Comparison of ENCODE assay signal across 1 cellular context in the genomic region with DNA sequence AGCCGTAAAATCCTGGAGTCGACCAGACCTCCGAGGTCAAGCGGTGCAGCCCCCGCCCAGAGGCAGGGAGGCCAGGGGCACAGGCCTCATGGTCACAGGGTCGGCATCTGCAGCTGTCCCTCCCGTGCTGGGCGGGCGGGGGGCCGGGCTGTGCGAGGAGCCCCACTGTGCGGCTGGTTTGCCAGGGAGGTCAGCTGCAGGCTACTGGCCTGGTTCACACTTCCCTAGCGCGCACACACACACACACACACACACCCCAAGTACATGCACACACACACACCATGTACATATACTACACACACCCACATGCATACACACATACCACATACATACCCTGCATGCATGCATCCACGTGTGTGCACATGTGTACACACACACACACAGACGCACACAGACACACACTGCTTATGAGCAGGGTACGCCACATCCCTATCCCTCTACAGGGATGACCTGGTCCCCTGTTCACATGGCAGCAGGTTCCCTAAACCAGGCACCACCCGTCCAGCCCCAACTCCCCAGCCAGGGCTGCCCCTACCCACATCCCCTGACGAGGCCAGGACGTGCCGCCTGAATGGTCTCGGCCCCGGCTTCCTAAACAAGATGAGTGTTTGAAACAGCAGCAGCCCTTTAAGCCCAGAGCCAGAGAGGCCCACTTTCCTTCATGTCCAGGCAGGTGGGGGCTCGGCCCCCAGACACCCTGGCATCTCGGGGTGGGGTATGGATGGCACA.
A peak's percentile ranks its signal among the peaks of the same experiment; 100 is the strongest.
TF ChIP-seq lines count a peak whose summit lies in the region.

No MANE protein-coding gene starts in this region.

TF ChIP-seq in HepG2, 621 proteins besides CTCF, POLR2A, EP300 and RAD21 (continued from another document):
- TF ChIP-seq, protein P1, sequence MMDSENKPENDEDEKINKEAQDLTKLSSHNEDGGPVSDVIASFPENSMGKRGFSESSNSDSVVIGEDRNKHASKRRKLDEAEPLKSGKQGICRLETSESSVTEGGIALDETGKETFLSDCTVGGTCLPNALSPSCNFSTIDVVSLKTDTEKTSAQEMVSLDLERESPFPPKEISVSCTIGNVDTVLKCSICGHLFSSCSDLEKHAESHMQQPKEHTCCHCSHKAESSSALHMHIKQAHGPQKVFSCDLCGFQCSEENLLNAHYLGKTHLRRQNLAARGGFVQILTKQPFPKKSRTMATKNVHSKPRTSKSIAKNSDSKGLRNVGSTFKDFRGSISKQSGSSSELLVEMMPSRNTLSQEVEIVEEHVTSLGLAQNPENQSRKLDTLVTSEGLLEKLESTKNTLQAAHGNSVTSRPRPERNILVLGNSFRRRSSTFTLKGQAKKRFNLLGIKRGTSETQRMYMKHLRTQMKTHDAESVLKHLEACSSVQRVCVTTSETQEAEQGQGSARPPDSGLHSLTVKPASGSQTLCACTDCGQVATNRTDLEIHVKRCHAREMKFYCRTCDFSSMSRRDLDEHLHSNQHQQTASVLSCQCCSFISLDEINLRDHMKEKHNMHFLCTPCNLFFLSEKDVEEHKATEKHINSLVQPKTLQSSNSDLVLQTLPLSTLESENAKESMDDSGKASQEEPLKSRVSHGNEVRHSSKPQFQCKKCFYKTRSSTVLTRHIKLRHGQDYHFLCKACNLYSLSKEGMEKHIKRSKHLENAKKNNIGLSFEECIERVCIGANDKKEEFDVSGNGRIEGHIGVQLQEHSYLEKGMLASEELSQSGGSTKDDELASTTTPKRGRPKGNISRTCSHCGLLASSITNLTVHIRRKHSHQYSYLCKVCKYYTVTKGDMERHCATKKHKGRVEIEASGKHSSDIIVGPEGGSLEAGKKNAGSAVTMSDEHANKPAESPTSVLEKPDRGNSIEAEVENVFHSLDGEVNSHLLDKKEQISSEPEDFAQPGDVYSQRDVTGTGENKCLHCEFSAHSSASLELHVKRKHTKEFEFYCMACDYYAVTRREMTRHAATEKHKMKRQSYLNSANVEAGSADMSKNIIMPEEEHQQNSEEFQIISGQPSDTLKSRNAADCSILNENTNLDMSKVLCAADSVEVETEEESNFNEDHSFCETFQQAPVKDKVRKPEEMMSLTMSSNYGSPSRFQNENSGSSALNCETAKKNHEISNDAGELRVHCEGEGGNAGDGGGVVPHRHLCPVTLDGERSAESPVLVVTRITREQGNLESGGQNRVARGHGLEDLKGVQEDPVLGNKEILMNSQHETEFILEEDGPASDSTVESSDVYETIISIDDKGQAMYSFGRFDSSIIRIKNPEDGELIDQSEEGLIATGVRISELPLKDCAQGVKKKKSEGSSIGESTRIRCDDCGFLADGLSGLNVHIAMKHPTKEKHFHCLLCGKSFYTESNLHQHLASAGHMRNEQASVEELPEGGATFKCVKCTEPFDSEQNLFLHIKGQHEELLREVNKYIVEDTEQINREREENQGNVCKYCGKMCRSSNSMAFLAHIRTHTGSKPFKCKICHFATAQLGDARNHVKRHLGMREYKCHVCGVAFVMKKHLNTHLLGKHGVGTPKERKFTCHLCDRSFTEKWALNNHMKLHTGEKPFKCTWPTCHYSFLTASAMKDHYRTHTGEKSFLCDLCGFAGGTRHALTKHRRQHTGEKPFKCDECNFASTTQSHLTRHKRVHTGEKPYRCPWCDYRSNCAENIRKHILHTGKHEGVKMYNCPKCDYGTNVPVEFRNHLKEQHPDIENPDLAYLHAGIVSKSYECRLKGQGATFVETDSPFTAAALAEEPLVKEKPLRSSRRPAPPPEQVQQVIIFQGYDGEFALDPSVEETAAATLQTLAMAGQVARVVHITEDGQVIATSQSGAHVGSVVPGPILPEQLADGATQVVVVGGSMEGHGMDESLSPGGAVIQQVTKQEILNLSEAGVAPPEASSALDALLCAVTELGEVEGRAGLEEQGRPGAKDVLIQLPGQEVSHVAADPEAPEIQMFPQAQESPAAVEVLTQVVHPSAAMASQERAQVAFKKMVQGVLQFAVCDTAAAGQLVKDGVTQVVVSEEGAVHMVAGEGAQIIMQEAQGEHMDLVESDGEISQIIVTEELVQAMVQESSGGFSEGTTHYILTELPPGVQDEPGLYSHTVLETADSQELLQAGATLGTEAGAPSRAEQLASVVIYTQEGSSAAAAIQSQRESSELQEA (CRISPR knock-in tag; IDR thresholded peaks at IDR 0.05; ENCODE audit: not compliant biosample characterization), result peak; percentile 55
- TF ChIP-seq, protein P2, sequence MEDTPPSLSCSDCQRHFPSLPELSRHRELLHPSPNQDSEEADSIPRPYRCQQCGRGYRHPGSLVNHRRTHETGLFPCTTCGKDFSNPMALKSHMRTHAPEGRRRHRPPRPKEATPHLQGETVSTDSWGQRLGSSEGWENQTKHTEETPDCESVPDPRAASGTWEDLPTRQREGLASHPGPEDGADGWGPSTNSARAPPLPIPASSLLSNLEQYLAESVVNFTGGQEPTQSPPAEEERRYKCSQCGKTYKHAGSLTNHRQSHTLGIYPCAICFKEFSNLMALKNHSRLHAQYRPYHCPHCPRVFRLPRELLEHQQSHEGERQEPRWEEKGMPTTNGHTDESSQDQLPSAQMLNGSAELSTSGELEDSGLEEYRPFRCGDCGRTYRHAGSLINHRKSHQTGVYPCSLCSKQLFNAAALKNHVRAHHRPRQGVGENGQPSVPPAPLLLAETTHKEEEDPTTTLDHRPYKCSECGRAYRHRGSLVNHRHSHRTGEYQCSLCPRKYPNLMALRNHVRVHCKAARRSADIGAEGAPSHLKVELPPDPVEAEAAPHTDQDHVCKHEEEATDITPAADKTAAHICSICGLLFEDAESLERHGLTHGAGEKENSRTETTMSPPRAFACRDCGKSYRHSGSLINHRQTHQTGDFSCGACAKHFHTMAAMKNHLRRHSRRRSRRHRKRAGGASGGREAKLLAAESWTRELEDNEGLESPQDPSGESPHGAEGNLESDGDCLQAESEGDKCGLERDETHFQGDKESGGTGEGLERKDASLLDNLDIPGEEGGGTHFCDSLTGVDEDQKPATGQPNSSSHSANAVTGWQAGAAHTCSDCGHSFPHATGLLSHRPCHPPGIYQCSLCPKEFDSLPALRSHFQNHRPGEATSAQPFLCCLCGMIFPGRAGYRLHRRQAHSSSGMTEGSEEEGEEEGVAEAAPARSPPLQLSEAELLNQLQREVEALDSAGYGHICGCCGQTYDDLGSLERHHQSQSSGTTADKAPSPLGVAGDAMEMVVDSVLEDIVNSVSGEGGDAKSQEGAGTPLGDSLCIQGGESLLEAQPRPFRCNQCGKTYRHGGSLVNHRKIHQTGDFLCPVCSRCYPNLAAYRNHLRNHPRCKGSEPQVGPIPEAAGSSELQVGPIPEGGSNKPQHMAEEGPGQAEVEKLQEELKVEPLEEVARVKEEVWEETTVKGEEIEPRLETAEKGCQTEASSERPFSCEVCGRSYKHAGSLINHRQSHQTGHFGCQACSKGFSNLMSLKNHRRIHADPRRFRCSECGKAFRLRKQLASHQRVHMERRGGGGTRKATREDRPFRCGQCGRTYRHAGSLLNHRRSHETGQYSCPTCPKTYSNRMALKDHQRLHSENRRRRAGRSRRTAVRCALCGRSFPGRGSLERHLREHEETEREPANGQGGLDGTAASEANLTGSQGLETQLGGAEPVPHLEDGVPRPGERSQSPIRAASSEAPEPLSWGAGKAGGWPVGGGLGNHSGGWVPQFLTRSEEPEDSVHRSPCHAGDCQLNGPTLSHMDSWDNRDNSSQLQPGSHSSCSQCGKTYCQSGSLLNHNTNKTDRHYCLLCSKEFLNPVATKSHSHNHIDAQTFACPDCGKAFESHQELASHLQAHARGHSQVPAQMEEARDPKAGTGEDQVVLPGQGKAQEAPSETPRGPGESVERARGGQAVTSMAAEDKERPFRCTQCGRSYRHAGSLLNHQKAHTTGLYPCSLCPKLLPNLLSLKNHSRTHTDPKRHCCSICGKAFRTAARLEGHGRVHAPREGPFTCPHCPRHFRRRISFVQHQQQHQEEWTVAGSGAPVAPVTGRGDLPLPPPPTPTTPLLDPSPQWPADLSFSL (CRISPR knock-in tag; IDR thresholded peaks at IDR 0.05), result peak; percentile 68
- TF ChIP-seq, protein P3, sequence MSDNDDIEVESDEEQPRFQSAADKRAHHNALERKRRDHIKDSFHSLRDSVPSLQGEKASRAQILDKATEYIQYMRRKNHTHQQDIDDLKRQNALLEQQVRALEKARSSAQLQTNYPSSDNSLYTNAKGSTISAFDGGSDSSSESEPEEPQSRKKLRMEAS (IDR thresholded peaks at IDR 0.05), result 0 out of 2 replicates have a peak, but pooled peaks have one; percentile 24
- no peak for TF ChIP-seq ZC3H4 (CRISPR knock-in tag; IDR thresholded peaks at IDR 0.05; ENCODE audit: borderline replicate concordance)
